ENCODE assay signal across 27 cellular contexts in the genomic region with DNA sequence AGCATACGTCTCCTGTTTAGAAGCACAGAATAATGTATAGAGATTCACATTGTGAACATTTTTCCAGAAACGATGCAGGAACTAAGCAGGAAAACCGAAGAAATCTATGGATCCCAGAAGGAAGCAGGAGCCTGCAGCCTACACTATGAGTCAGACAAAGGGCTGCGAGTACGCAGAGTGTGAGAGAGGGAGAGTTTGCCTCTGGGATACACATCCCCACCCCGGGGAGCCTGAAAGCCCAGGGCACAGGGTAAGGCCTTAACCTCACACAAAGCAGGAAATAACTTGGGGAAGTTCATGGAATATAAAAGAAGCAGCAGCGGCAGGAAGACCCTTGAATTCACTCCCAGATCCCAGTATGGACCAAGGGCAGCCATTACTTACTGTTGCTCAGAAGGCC.
"Had no signal": no experiment of that assay in that cellular context is flagged by ENCODE, and none has a peak within 500 bp of the region (broad histone marks: within the 10 kb centered on the region; RNA-seq: fewer than 3 reads in every experiment).

No MANE protein-coding gene starts in this region.

- H3K27ac ChIP-seq: SK-N-MC, VCaP had no signal

- FAIRE-seq: TTC549 had no signal

- H3K36me3 Mint-ChIP-seq: activated naive CD8-positive, alpha-beta T cell; T-cell had no signal

- H3K4me1 Mint-ChIP-seq: activated CD4-positive, alpha-beta memory T cell treated with anti-CD3 and anti-CD28 coated beads, Interleukin-2, amount 10 ng/mL, durations not matched to agents 7 days and 5 days; activated CD4-positive, alpha-beta T cell treated with anti-CD3 and anti-CD28 coated beads for 36 hours; activated T-helper 17 cell treated with anti-CD3 and anti-CD28 coated beads, Interleukin-2, amount 50 U/mL, for 72 hours; T-cell had no signal

- H3K27me3 Mint-ChIP-seq: activated CD4-positive, alpha-beta memory T cell treated with anti-CD3 and anti-CD28 coated beads, Interleukin-2, amount 10 ng/mL, durations not matched to agents 7 days and 5 days; activated CD4-positive, alpha-beta T cell treated with anti-CD3 and anti-CD28 coated beads for 36 hours; activated naive CD8-positive, alpha-beta T cell; activated T-helper 17 cell treated with anti-CD3 and anti-CD28 coated beads, Interleukin-2, amount 50 U/mL, for 72 hours; T-cell had no signal

- H3K27ac Mint-ChIP-seq: activated CD4-positive, alpha-beta memory T cell treated with anti-CD3 and anti-CD28 coated beads, Interleukin-2, amount 10 ng/mL, durations not matched to agents 7 days and 5 days; activated CD4-positive, alpha-beta T cell treated with anti-CD3 and anti-CD28 coated beads for 36 hours; activated naive CD4-positive, alpha-beta T cell treated with anti-CD3 and anti-CD28 coated beads for 36 hours; activated naive CD8-positive, alpha-beta T cell; activated T-helper 17 cell treated with anti-CD3 and anti-CD28 coated beads, Interleukin-2, amount 50 U/mL, for 72 hours; T-cell had no signal

- DNase-seq: activated CD4-positive, alpha-beta memory T cell treated with anti-CD3 and anti-CD28 coated beads, Interleukin-2, amount 10 ng/mL, durations not matched to agents 7 days and 5 days; activated CD4-positive, alpha-beta T cell treated with anti-CD3 and anti-CD28 coated beads for 36 hours; activated CD4-positive, alpha-beta T cell treated with anti-CD3 and anti-CD28 coated beads, Interleukin-2, amount 50 U/mL, for 1 hour; activated gamma-delta T cell; activated naive CD4-positive, alpha-beta T cell treated with anti-CD3 and anti-CD28 coated beads for 36 hours; activated T-cell treated with anti-CD3 and anti-CD28 coated beads for 4 hours; activated T-cell treated with anti-CD3 and anti-CD28 coated beads, Interleukin-2, amount 50 U/mL, for 48 hours; IMR-90; Kasumi-1; KBM-7; NCI-H1048; NCI-H1694; NCI-H2029; NCI-H2107; NCI-H510A treated with DMSO at 0.1 percent for 48 hours; NCI-H748 treated with DMSO at 0.1 percent for 48 hours; RPMI8226; T-cell; T-helper 2 cell; T1000 had no signal

- H3K4me3 Mint-ChIP-seq: activated CD4-positive, alpha-beta memory T cell treated with anti-CD3 and anti-CD28 coated beads, Interleukin-2, amount 10 ng/mL, durations not matched to agents 7 days and 5 days; activated CD4-positive, alpha-beta T cell treated with anti-CD3 and anti-CD28 coated beads for 36 hours; activated naive CD4-positive, alpha-beta T cell treated with anti-CD3 and anti-CD28 coated beads for 36 hours; activated naive CD8-positive, alpha-beta T cell; activated T-helper 17 cell treated with anti-CD3 and anti-CD28 coated beads, Interleukin-2, amount 50 U/mL, for 72 hours; T-cell had no signal

- ATAC-seq: activated CD4-positive, alpha-beta T cell treated with anti-CD3 and anti-CD28 coated beads for 36 hours; activated T-helper 17 cell treated with anti-CD3 and anti-CD28 coated beads, Interleukin-2, amount 50 U/mL, for 72 hours; Panc1; Right ventricle myocardium inferior; T-cell had no signal

- H3K4me3 ChIP-seq: SK-N-MC had no signal
